In the genomic region with DNA sequence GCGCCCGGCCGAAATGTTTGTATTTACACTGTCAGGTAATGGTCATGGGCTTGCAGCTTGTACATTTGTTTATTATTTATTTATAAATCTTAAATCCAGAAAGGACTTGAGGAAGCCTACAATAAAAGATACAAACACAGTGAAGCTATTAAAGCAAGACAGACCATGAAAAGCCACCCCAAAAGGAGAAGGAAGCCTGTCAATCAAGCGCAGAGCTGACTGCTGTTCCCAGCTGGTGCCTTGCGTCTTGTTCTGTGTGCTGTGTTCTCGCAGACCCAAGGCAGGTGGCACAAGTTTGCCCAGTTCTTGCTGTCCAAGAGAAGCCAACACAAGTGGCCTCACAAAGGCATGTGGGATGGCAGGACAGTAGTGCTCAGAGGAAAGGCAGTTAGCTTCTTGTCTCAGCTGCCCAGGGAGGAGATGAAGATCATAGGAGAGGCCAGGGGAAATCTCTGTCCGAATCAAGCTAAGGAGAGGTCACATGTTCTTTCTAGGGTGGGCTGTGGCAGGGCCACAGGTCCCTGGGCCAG, we compare ENCODE assay signal across 20 cellular contexts. TPM values are rescaled to one million over a fixed set of nuclear protein-coding genes. Genes with fewer than 3 reads are reported as not detected.
A peak's percentile ranks its signal among the peaks of the same experiment; 100 is the strongest.
DNase-seq lines count a peak whose midpoint lies in the region; ATAC-seq and TF ChIP-seq lines count a peak whose summit lies in the region.
"Had no signal": no experiment of that assay in that cellular context is flagged by ENCODE, and none has a peak within 500 bp of the region (broad histone marks: within the 10 kb centered on the region; RNA-seq: fewer than 3 reads in every experiment).

No MANE protein-coding gene starts in this region.

- H3K27me3 ChIP-seq in GM23338 (ENCODE audit: insufficient read depth) (no peaks in the 10 kb centered on the region), layer of hippocampus (ENCODE audit: control insufficient read depth, insufficient read depth, low read length) (no peaks in the 10 kb centered on the region)
- H3K27me3 ChIP-seq: BE2C, Peyer's patch had no signal

- peaks cover 55% of the 10 kb centered on the region for H3K4me1 ChIP-seq in GM23338 (ENCODE audit: insufficient read depth)

- no peaks in the 10 kb centered on the region for H3K36me3 Mint-ChIP-seq in GM23338 (ENCODE audit: low read depth)

- H4K20me1 ChIP-seq in GM23338 (replicated peaks; ENCODE audit: insufficient read depth), result no peaks in the 10 kb centered on the region

- TF ChIP-seq CTCF in GM23338 (conservative IDR thresholded peaks at IDR 0.05; ENCODE audit: low read depth in 2 of 2) (no peak), VCaP (conservative IDR thresholded peaks at IDR 0.05) (no peak)

- H3K27ac ChIP-seq in GM23338 (ENCODE audit: low read depth) (0 out of 2 replicates have a peak overlapping the region, but pooled peaks have one; percentile 36), VCaP (peak overlapping the region; percentile 84; the same call in 1 of the 2 replicates), layer of hippocampus (ENCODE audit: low read depth, low read length) (peak overlapping the region; percentile 35)
- H3K27ac ChIP-seq: Peyer's patch had no signal

- H3K27me3 Mint-ChIP-seq in GM23338 (ENCODE audit: insufficient read depth, low read depth, poor library complexity), result peaks cover 17% of the 10 kb centered on the region
- H3K27me3 Mint-ChIP-seq: CD4-positive, CD25-positive, alpha-beta regulatory T cell had no signal

- ATAC-seq in GM23338 (no peak), GM21737 (IDR thresholded peaks at IDR 0.05; ENCODE audit: unreplicated experiment) (no peak)
- ATAC-seq: A549, GM12878 had no signal

- peaks cover 12% of the 10 kb centered on the region for H3K79me2 ChIP-seq in GM23338 (replicated peaks; ENCODE audit: insufficient read depth)

- peaks cover 47% of the 10 kb centered on the region for H3K4me1 Mint-ChIP-seq in GM23338

- no peak overlapping the region for H3K4me3 ChIP-seq in GM23338
- H3K4me3 ChIP-seq: A549, GM12878, Peyer's patch had no signal

- H3K9me2 ChIP-seq in GM23338 (ENCODE audit: insufficient read depth), result no peaks in the 10 kb centered on the region

- no peaks in the 10 kb centered on the region for H3F3A ChIP-seq in GM23338 (replicated peaks; ENCODE audit: low read depth)

- H2AFZ ChIP-seq in GM23338, result no peak overlapping the region

- H3K4me2 ChIP-seq in GM23338, result no peak overlapping the region
- H3K4me2 ChIP-seq: A549 had no signal

- no peaks in the 10 kb centered on the region for H3K36me3 ChIP-seq in GM23338 (ENCODE audit: insufficient read depth)
- H3K36me3 ChIP-seq: BE2C, Peyer's patch had no signal

- no peak overlapping the region for H3K27ac Mint-ChIP-seq in GM23338

- H3K4me3 Mint-ChIP-seq in GM23338, result no peak overlapping the region
- H3K4me3 Mint-ChIP-seq: CD4-positive, CD25-positive, alpha-beta regulatory T cell had no signal

- DNase-seq in GM23338 (ENCODE audit: low spot score) (no peak), retina (peak; percentile 17), DMS 273 (lab: John Stamatoyannopoulos, UW; ENCODE audit: unreplicated experiment) (no peak), DMS53 (lab: John Stamatoyannopoulos, UW) (no peak)
- DNase-seq: BE2C; CD4-positive, CD25-positive, alpha-beta regulatory T cell; DMS79 treated with DMSO at 0.1 percent for 48 hours; GOT3; IMR-90; NCI-H1105; NCI-H146; NCI-H2029; NCI-H2171; NCI-H524 treated with DMSO at 0.1 percent for 48 hours had no signal

- no peaks in the 10 kb centered on the region for H3K9me3 Mint-ChIP-seq in GM23338
- H3K9me3 Mint-ChIP-seq: CD4-positive, CD25-positive, alpha-beta regulatory T cell had no signal

TF ChIP-seq in GM23338, 12 proteins besides CTCF, POLR2A, EP300 and RAD21 (continues in another document):
- no peak for TF ChIP-seq STAT1 (IDR thresholded peaks at IDR 0.05; ENCODE audit: unreplicated experiment)
- TF ChIP-seq, protein P1, sequence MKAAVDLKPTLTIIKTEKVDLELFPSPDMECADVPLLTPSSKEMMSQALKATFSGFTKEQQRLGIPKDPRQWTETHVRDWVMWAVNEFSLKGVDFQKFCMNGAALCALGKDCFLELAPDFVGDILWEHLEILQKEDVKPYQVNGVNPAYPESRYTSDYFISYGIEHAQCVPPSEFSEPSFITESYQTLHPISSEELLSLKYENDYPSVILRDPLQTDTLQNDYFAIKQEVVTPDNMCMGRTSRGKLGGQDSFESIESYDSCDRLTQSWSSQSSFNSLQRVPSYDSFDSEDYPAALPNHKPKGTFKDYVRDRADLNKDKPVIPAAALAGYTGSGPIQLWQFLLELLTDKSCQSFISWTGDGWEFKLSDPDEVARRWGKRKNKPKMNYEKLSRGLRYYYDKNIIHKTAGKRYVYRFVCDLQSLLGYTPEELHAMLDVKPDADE (IDR thresholded peaks at IDR 0.05), result no peak
- TF ChIP-seq, protein P2, sequence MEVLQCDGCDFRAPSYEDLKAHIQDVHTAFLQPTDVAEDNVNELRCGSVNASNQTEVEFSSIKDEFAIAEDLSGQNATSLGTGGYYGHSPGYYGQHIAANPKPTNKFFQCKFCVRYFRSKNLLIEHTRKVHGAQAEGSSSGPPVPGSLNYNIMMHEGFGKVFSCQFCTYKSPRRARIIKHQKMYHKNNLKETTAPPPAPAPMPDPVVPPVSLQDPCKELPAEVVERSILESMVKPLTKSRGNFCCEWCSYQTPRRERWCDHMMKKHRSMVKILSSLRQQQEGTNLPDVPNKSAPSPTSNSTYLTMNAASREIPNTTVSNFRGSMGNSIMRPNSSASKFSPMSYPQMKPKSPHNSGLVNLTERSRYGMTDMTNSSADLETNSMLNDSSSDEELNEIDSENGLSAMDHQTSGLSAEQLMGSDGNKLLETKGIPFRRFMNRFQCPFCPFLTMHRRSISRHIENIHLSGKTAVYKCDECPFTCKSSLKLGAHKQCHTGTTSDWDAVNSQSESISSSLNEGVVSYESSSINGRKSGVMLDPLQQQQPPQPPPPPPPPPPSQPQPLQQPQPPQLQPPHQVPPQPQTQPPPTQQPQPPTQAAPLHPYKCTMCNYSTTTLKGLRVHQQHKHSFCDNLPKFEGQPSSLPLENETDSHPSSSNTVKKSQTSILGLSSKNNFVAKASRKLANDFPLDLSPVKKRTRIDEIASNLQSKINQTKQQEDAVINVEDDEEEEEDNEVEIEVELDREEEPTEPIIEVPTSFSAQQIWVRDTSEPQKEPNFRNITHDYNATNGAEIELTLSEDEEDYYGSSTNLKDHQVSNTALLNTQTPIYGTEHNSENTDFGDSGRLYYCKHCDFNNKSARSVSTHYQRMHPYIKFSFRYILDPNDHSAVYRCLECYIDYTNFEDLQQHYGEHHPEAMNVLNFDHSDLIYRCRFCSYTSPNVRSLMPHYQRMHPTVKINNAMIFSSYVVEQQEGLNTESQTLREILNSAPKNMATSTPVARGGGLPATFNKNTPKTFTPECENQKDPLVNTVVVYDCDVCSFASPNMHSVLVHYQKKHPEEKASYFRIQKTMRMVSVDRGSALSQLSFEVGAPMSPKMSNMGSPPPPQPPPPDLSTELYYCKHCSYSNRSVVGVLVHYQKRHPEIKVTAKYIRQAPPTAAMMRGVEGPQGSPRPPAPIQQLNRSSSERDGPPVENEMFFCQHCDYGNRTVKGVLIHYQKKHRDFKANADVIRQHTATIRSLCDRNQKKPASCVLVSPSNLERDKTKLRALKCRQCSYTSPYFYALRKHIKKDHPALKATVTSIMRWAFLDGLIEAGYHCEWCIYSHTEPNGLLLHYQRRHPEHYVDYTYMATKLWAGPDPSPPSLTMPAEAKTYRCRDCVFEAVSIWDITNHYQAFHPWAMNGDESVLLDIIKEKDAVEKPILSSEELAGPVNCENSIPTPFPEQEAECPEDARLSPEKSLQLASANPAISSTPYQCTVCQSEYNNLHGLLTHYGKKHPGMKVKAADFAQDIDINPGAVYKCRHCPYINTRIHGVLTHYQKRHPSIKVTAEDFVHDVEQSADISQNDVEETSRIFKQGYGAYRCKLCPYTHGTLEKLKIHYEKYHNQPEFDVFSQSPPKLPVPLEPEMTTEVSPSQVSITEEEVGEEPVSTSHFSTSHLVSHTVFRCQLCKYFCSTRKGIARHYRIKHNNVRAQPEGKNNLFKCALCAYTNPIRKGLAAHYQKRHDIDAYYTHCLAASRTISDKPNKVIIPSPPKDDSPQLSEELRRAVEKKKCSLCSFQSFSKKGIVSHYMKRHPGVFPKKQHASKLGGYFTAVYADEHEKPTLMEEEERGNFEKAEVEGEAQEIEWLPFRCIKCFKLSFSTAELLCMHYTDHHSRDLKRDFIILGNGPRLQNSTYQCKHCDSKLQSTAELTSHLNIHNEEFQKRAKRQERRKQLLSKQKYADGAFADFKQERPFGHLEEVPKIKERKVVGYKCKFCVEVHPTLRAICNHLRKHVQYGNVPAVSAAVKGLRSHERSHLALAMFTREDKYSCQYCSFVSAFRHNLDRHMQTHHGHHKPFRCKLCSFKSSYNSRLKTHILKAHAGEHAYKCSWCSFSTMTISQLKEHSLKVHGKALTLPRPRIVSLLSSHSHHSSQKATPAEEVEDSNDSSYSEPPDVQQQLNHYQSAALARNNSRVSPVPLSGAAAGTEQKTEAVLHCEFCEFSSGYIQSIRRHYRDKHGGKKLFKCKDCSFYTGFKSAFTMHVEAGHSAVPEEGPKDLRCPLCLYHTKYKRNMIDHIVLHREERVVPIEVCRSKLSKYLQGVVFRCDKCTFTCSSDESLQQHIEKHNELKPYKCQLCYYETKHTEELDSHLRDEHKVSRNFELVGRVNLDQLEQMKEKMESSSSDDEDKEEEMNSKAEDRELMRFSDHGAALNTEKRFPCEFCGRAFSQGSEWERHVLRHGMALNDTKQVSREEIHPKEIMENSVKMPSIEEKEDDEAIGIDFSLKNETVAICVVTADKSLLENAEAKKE (CRISPR knock-in tag; IDR thresholded peaks at IDR 0.05), result no peak

RNA-seq across cellular contexts. Expression of a gene that starts 20.0 kb away (rescaled TPM):
- 13.1 and 15.9 TPM in 2 replicates for total RNA-seq in GM23338 (2014; rRNA removed; shearing (Covaris generic))
- polyA plus RNA-seq in GM23338 (2016; fragmentation: Nextera tagmentation; extraction: Ambion mirVana), result 7.8 and 8.5 TPM in 2 replicates
